Comparison of ENCODE assay signal across 16 cellular contexts in genomic region chr18:8450898-8451665, GRCh38.
DNase-seq lines count a peak whose midpoint lies in the region; ATAC-seq and TF ChIP-seq lines count a peak whose summit lies in the region.
"Had no signal": no experiment of that assay in that cellular context is flagged by ENCODE, and none has a peak within 500 bp of the region (broad histone marks: within the 10 kb centered on the region; RNA-seq: fewer than 3 reads in every experiment).

No MANE protein-coding gene starts in this region.

- H3K4me1 ChIP-seq in psoas muscle (no peaks in the 10 kb centered on the region), SJCRH30 (no peaks in the 10 kb centered on the region)

- H3K9me3 ChIP-seq in psoas muscle (no peaks in the 10 kb centered on the region), SJCRH30 (replicated peaks) (no peaks in the 10 kb centered on the region)

- H3K36me3 ChIP-seq in psoas muscle (ENCODE audit: insufficient read depth in 1 of 2, low read depth in 1 of 2) (no peaks in the 10 kb centered on the region), SJCRH30 (no peaks in the 10 kb centered on the region)

- H3K27ac Mint-ChIP-seq in mesothelial cell of epicardium = no peak overlapping the region
- H3K27ac Mint-ChIP-seq: CD8-positive, alpha-beta T cell; IgD-negative memory B cell had no signal

- H3K27ac ChIP-seq in psoas muscle = peak overlapping the region; percentile 16
- H3K27ac ChIP-seq in SJCRH30 = no peak overlapping the region

- intact Hi-C loops in cardiac septum (cut with DNase I) (no loop called here), Right ventricle myocardium inferior (cut with DNase I) (no loop called here), psoas muscle (cut with DNase I) (loop anchor here in 1 of 2 donors (10.0 kb wide), 1 partner anchor 1796 kb away; no protein-coding TSS in a partner anchor)

- H3K4me3 Mint-ChIP-seq in mesothelial cell of epicardium = no peak overlapping the region
- H3K4me3 Mint-ChIP-seq: CD8-positive, alpha-beta T cell; IgD-negative memory B cell had no signal

- H3K4me3 ChIP-seq in psoas muscle (no peak overlapping the region), SJCRH30 (no peak overlapping the region)

- DNase-seq in cardiac septum (ENCODE audit: low spot score) = peak; percentile 76
- no peak for DNase-seq in Right ventricle myocardium inferior (ENCODE audit: missing footprints)
- no peak for DNase-seq in left lobe of liver (ENCODE audit: low spot score)
- no peak for DNase-seq in psoas muscle
- no peak for DNase-seq in NCI-H1694 treated with DMSO at 0.1 percent for 48 hours (lab: John Stamatoyannopoulos, UW)
- DNase-seq in DMS114 treated with DMSO at 0.1 percent for 48 hours (lab: John Stamatoyannopoulos, UW; ENCODE audit: unreplicated experiment) = no peak
- no peak for DNase-seq in SJCRH30
- no peak for DNase-seq in mesothelial cell of epicardium (ENCODE audit: low spot score in 2 of 2, unreplicated experiment in 2 of 2)
- DNase-seq: 8988T; CD8-positive, alpha-beta T cell; HCEC 1CT; NCI-H187 treated with DMSO at 0.1 percent for 48 hours; NCI-H69; NK-92 treated with Interleukin-12 subunit alpha and Interleukin-12 subunit beta, amount 100 ng/mL, for 24 hours; SIG-M5 had no signal

- 70 to 76% (median 76%) methylated on average over 13 of the region's 13 CpGs for WGBS in psoas muscle, 3 donors

- no peaks in the 10 kb centered on the region for H3K27me3 ChIP-seq in psoas muscle (ENCODE audit: insufficient read depth in 3 of 3, low read length in 2 of 3)
- no peaks in the 10 kb centered on the region for H3K27me3 ChIP-seq in SJCRH30

- ATAC-seq in Right ventricle myocardium inferior = no peak
- ATAC-seq in left lobe of liver = peak; percentile 34
- no peak for ATAC-seq in psoas muscle
- ATAC-seq: CD8-positive, alpha-beta T cell had no signal

- H3K9me3 Mint-ChIP-seq in mesothelial cell of epicardium = peaks cover 8% of the 10 kb centered on the region
- H3K9me3 Mint-ChIP-seq: CD8-positive, alpha-beta T cell had no signal

- no peaks in the 10 kb centered on the region for H3K4me1 Mint-ChIP-seq in mesothelial cell of epicardium

- H3K27me3 Mint-ChIP-seq in mesothelial cell of epicardium (ENCODE audit: low read depth) = peaks cover 10% of the 10 kb centered on the region

- TF ChIP-seq CTCF in psoas muscle (IDR thresholded peaks at IDR 0.05) (peak; percentile 4), mesothelial cell of epicardium (IDR thresholded peaks at IDR 0.05; ENCODE audit: unreplicated experiment) (no peak)

- H3K36me3 Mint-ChIP-seq in mesothelial cell of epicardium = no peaks in the 10 kb centered on the region
- H3K36me3 Mint-ChIP-seq: CD8-positive, alpha-beta T cell had no signal
